Comparison of ENCODE assay signal across 1 cellular context in genomic region chr12:57611810-57612710, GRCh38.
TF ChIP-seq lines count a peak whose summit lies in the region.

No MANE protein-coding gene starts in this region.

TF ChIP-seq in HepG2, 621 proteins besides CTCF, POLR2A, EP300 and RAD21:
- no peak for TF ChIP-seq NFATC3 (CRISPR knock-in tag; IDR thresholded peaks at IDR 0.05)
- TF ChIP-seq PRDM10 (CRISPR knock-in tag; IDR thresholded peaks at IDR 0.05; ENCODE audit: low read depth): peak; percentile 66; the same call in 1 of the 2 replicates
- 0 out of 2 replicates have a peak, but pooled peaks have one; percentile 1 for TF ChIP-seq PHF21A (CRISPR knock-in tag; IDR thresholded peaks at IDR 0.05)
